8 cellular contexts compared by ENCODE assay signal in the genomic region with DNA sequence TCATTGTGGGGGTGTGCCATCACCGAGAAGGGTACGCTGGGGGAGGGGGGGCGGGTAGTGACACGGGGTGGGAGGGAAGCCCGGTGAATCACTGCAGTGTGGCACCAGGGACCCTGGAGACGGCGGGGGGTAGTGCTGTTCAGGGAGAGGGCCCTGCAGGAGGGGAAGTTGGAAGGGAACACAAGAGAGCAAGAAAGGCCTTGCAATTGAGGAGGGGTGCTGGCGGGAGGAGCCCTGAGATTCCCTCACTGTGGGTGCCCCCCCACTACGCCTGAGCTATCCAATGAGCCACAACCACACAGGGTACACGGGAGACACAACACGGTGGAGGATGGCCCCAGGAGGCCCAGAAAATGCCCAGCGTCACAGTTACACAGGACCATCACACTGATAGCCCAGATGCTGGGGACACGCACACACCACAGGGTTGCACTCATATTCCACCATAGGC. TPM values are rescaled to one million over a fixed set of nuclear protein-coding genes. Genes with fewer than 3 reads are reported as not detected.
A peak's percentile ranks its signal among the peaks of the same experiment; 100 is the strongest.
DNase-seq lines count a peak whose midpoint lies in the region; ATAC-seq, FAIRE-seq and TF ChIP-seq lines count a peak whose summit lies in the region.

No MANE protein-coding gene starts in this region.

- H3K27me3 ChIP-seq in GM12878 (replicated peaks in 1 of 2; ENCODE audit: control insufficient read depth in 2 of 2, insufficient read depth in 2 of 2, low read length in 1 of 2) = peaks cover 2 to 10% of the 10 kb centered on the region in 2 experiments; a peak in 2 of 4 replicates

- H3K9ac ChIP-seq in GM12878 (ENCODE audit: control insufficient read depth, insufficient read depth, low read length) = no peak overlapping the region

- H3K27ac ChIP-seq in GM12878 (ENCODE audit: control insufficient read depth, insufficient read depth) = no peak overlapping the region

- no peak overlapping the region for H3K27ac Mint-ChIP-seq in IgD-negative memory B cell

- peaks cover 37% of the 10 kb centered on the region for H3K27me3 Mint-ChIP-seq in IgD-negative memory B cell

- H2AFZ ChIP-seq in GM12878 (ENCODE audit: control insufficient read depth, low read depth, low read length) = no peak overlapping the region

- no peak for TF ChIP-seq EP300 in GM12878 (IDR thresholded peaks at IDR 0.05; ENCODE audit: borderline replicate concordance in 1 of 2, control insufficient read depth in 1 of 2, low read depth in 2 of 2, low read length in 2 of 2)

- no peaks in the 10 kb centered on the region for H3K79me2 ChIP-seq in GM12878 (ENCODE audit: control insufficient read depth, insufficient read depth, low read length)

- TF ChIP-seq POLR2A in GM12878 (IDR thresholded peaks at IDR 0.05; ENCODE audit: low read depth, low read length) = no peak

- SMC1A ChIA-PET in GM12878 (lab: Charles Lee; ENCODE audit: uncharacterized antibody, unreplicated experiment) = no interaction called here

- intact Hi-C loops in GM12878 (cut with micrococcal nuclease; ENCODE audit: unreplicated experiment) = no loop called here
- intact Hi-C loops in posterior cingulate gyrus (cut with DNase I) = no loop called here

- H3K4me2 ChIP-seq in GM12878 (ENCODE audit: control insufficient read depth, insufficient read depth) = no peak overlapping the region

- TF ChIP-seq RAD21 in GM12878 (IDR thresholded peaks at IDR 0.05; ENCODE audit: insufficient read depth, low read depth, low read length) = no peak

- H3K36me3 ChIP-seq in GM12878 (ENCODE audit: control insufficient read depth in 2 of 2, insufficient read depth in 2 of 2, low read length in 1 of 2) = no peaks in the 10 kb centered on the region

- peaks cover 0 to 3% (median 0%) of the 10 kb centered on the region in 3 donors for H3K9me3 Mint-ChIP-seq in IgD-negative memory B cell

- no peak for TF ChIP-seq CTCF in GM12878 (IDR thresholded peaks at IDR 0.05 in 2 of 3, conservative IDR thresholded peaks at IDR 0.05 in 1 of 3; ENCODE audit: control insufficient read depth in 2 of 3, extremely low read depth in 1 of 3, insufficient read depth in 1 of 3, low read depth in 3 of 3, low read length in 3 of 3)

- peak overlapping the region; percentile 63 to 76 (median 67) for H3K4me3 Mint-ChIP-seq in IgD-negative memory B cell

- H3K9me3 ChIP-seq in GM12878 (replicated peaks; ENCODE audit: control insufficient read depth, insufficient read depth, low read length) = no peaks in the 10 kb centered on the region

- no peaks in the 10 kb centered on the region for H3K36me3 Mint-ChIP-seq in IgD-negative memory B cell

- no peak for FAIRE-seq in GM12878 (lab: Jason Lieb, UNC)

- H3K4me3 ChIP-seq in GM12878 = peak overlapping the region; percentile 69; the same call in 1 of the 2 replicates

- DNase-seq in NCI-H82 (lab: John Stamatoyannopoulos, UW) = peak; percentile 76
- DNase-seq in NCI-H82 treated with DMSO at 0.1 percent for 48 hours (lab: John Stamatoyannopoulos, UW; ENCODE audit: unreplicated experiment) = no peak
- no peak for DNase-seq in GM12878 (ENCODE audit: low read depth, low spot score)
- DNase-seq in posterior cingulate gyrus = peak in 6 of 10 donors; percentile 40 to 93 (median 74)
- no peak for DNase-seq in NCI-H187 (lab: John Stamatoyannopoulos, UW)
- no peak for DNase-seq in NCI-H187 treated with DMSO at 0.1 percent for 48 hours (lab: John Stamatoyannopoulos, UW)
- no peak for DNase-seq in NCI-H2107 (lab: John Stamatoyannopoulos, UW)

- peaks cover 3% of the 10 kb centered on the region for H3K4me1 ChIP-seq in GM12878 (ENCODE audit: control insufficient read depth, insufficient read depth, low read length)

- BruUV-seq in GM12878 (replicated peaks; lab: Mats Ljungman, UMichigan) = no TSS peak

- no peak for ATAC-seq in GM12878

- RAD21 ChIA-PET in GM12878 (lab: Charles Lee; ENCODE audit: unreplicated experiment) = no interaction called here

- 30% methylated on average over 8 of the region's 13 CpGs for WGBS in GM12878 (ENCODE audit: insufficient coverage, insufficient replicate concordance, low lambda C conversion rate, missing lambda C conversion rate)

- peaks cover 0 to 19% (median 12%) of the 10 kb centered on the region in 3 donors for H3K4me1 Mint-ChIP-seq in IgD-negative memory B cell

- H4K20me1 ChIP-seq in GM12878 (ENCODE audit: control insufficient read depth, insufficient read depth) = no peaks in the 10 kb centered on the region

- CTCF ChIA-PET in GM12878 (lab: Yijun Ruan, JAX) = no interaction called here

- POLR2A ChIA-PET in GM12878 (lab: Charles Lee) = no interaction called here

- in situ Hi-C loops in GM12878 (cut with MboI) = no loop called here

TF ChIP-seq in GM12878, 131 proteins besides CTCF, POLR2A, EP300 and RAD21 (continues in another document):
- TF ChIP-seq CREB1 (IDR thresholded peaks at IDR 0.05; ENCODE audit: low read depth) = no peak
- no peak for TF ChIP-seq SIX5 (IDR thresholded peaks at IDR 0.05; ENCODE audit: low read depth, low read length, severe bottlenecking)
- TF ChIP-seq CHD4 (IDR thresholded peaks at IDR 0.05) = no peak
- TF ChIP-seq SUZ12 (IDR thresholded peaks at IDR 0.05; ENCODE audit: unreplicated experiment) = no peak
- no peak for TF ChIP-seq RB1 (IDR thresholded peaks at IDR 0.05; ENCODE audit: borderline replicate concordance)
- no peak for TF ChIP-seq SMAD1 (IDR thresholded peaks at IDR 0.05; ENCODE audit: low read depth, partially characterized antibody)
- no peak for TF ChIP-seq BMI1 (IDR thresholded peaks at IDR 0.05; ENCODE audit: borderline replicate concordance)
- TF ChIP-seq FOXK2 (IDR thresholded peaks at IDR 0.05) = no peak
- no peak for TF ChIP-seq WRNIP1 (IDR thresholded peaks at IDR 0.05; ENCODE audit: borderline replicate concordance, low read depth, low read length)
- no peak for TF ChIP-seq SIN3A (IDR thresholded peaks at IDR 0.05; ENCODE audit: low read depth, low read length)
- TF ChIP-seq ATF3 (IDR thresholded peaks at IDR 0.05; ENCODE audit: borderline replicate concordance, extremely low read depth, low read depth, low read length) = no peak
- TF ChIP-seq GATAD2B (conservative IDR thresholded peaks at IDR 0.05; ENCODE audit: low read depth) = no peak

RNA-seq across cellular contexts. Expression of gene ATP1A3, which starts 0.5 kb away (rescaled TPM):
- polyA plus RNA-seq in IgD-negative memory B cell = 1.2 TPM
- total RNA-seq in GM12878 (2013; cell fraction: nucleolus; rRNA removed) = 1.6 and 3.6 TPM in 2 replicates
- total RNA-seq in GM12878 (2014; rRNA removed) = 0.17 and 0.22 TPM in 2 replicates
- total RNA-seq in GM12878 (2014; rRNA removed; fragmentation: Illumina TruSeq; extraction: Trizol) = 0.09 and 0.22 TPM in 2 replicates
- 0.64 and 0.72 TPM in 2 replicates for total RNA-seq in GM12878 (2021)
- polyA plus RNA-seq in GM12878 (2011; ENCODE audit: low read depth) = 0.76 TPM
- 0.20 TPM in 1 of 2 replicates, not detected in the other for polyA plus RNA-seq in GM12878 (2011; rRNA removed)
- 0.22 and 0.24 TPM in 2 replicates for polyA plus RNA-seq in GM12878 (2011; cell fraction: cytosol; rRNA removed)
- polyA plus RNA-seq in GM12878 (2011; cell fraction: nucleus; rRNA removed) = 0.73 and 0.85 TPM in 2 replicates
- polyA plus RNA-seq in GM12878 (2012) = 2.4 TPM in 2 replicates
- 0.06 and 0.37 TPM in 2 replicates for polyA plus RNA-seq in GM12878 (2014; fragmentation: Illumina TruSeq; extraction: Trizol)
- not detected for polyA plus RNA-seq in GM12878 (2014; fragmentation: Nextera tagmentation; extraction: Ambion mirVana)
- 0.28 and 0.84 TPM in 2 replicates for polyA plus RNA-seq in GM12878 (2014; rRNA removed)
- under 1 TPM; 0.39 to 0.86 TPM for polyA plus RNA-seq in GM12878 (2016; fragmentation: Nextera tagmentation; extraction: Ambion mirVana)
- polyA minus RNA-seq in GM12878 (2011; rRNA and poly(A)+ RNA removed) = 0.29 and 0.41 TPM in 2 replicates
- polyA minus RNA-seq in GM12878 (2011; cell fraction: cytosol; rRNA and poly(A)+ RNA removed) = 0.62 and 0.67 TPM in 2 replicates
- 0.24 and 0.38 TPM in 2 replicates for polyA minus RNA-seq in GM12878 (2011; cell fraction: nucleus; rRNA and poly(A)+ RNA removed)

RNA-seq across cellular contexts. Expression of gene RABAC1, which starts 35.4 kb away (rescaled TPM):
- polyA plus RNA-seq in IgD-negative memory B cell = 178 TPM
- 9.6 and 11.0 TPM in 2 replicates for total RNA-seq in GM12878 (2013; cell fraction: nucleolus; rRNA removed)
- total RNA-seq in GM12878 (2014; rRNA removed) = 90.6 and 104 TPM in 2 replicates
- 14.1 and 15.6 TPM in 2 replicates for total RNA-seq in GM12878 (2014; rRNA removed; fragmentation: Illumina TruSeq; extraction: Trizol)
- total RNA-seq in GM12878 (2021) = 71.2 and 80.6 TPM in 2 replicates
- 57.5 TPM for polyA plus RNA-seq in GM12878 (2011; ENCODE audit: low read depth)
- polyA plus RNA-seq in GM12878 (2011; rRNA removed) = 8.3 and 15.9 TPM in 2 replicates
- 41.8 and 54.8 TPM in 2 replicates for polyA plus RNA-seq in GM12878 (2011; cell fraction: cytosol; rRNA removed)
- 25.1 and 27.7 TPM in 2 replicates for polyA plus RNA-seq in GM12878 (2011; cell fraction: nucleus; rRNA removed)
- 69.9 and 85.8 TPM in 2 replicates for polyA plus RNA-seq in GM12878 (2012)
- polyA plus RNA-seq in GM12878 (2014; fragmentation: Illumina TruSeq; extraction: Trizol) = 5.2 and 11.1 TPM in 2 replicates
- 10 to 100 TPM; 10.9 to 27.3 TPM for polyA plus RNA-seq in GM12878 (2014; fragmentation: Nextera tagmentation; extraction: Ambion mirVana)
- polyA plus RNA-seq in GM12878 (2014; rRNA removed) = 115 and 118 TPM in 2 replicates
- 10 to 100 TPM; 86.9 to 90.4 TPM for polyA plus RNA-seq in GM12878 (2016; fragmentation: Nextera tagmentation; extraction: Ambion mirVana)
- polyA minus RNA-seq in GM12878 (2011; rRNA and poly(A)+ RNA removed) = 11.8 and 16.9 TPM in 2 replicates
- 4.4 and 4.8 TPM in 2 replicates for polyA minus RNA-seq in GM12878 (2011; cell fraction: cytosol; rRNA and poly(A)+ RNA removed)
- 7.6 and 12.1 TPM in 2 replicates for polyA minus RNA-seq in GM12878 (2011; cell fraction: nucleus; rRNA and poly(A)+ RNA removed)

Comparison
In these comparisons a context has a peak if more than half of its experiments do, and no peak if none do; other contexts are left out.
1. DNase-seq: peak in NCI-H82 (single experiment) and posterior cingulate gyrus (6 of 10); none in NCI-H82 treated with DMSO at 0.1 percent for 48 hours (single experiment), GM12878 (single experiment), NCI-H187 (0 of 2), NCI-H187 treated with DMSO at 0.1 percent for 48 hours (single experiment) and NCI-H2107 (single experiment).